In the genomic region with DNA sequence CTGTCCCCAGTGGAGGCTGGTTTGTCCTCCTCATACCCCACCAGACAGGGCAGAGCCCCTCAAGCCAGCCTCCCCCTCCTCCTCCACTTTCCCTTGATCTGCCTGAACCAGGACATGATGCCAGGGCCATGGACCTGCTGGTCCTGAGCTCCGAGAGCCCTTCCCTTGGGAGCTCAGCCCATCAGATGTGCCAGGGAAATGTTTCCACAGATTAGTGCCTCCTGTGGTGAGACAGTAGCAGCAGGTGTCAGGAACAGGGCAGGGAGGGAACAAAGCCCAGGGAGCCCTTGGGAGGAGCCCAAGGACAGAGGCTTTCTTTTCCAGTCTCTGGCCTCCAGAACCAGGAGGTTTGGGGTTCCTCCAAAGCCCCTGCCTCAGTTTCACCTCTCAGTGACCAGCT, we compare ENCODE assay signal across 1 cellular context.
TF ChIP-seq lines count a peak whose summit lies in the region.

No MANE protein-coding gene starts in this region.

TF ChIP-seq in GM23338, 12 proteins besides CTCF, POLR2A, EP300 and RAD21 (continued from another document):
- TF ChIP-seq, protein P1, sequence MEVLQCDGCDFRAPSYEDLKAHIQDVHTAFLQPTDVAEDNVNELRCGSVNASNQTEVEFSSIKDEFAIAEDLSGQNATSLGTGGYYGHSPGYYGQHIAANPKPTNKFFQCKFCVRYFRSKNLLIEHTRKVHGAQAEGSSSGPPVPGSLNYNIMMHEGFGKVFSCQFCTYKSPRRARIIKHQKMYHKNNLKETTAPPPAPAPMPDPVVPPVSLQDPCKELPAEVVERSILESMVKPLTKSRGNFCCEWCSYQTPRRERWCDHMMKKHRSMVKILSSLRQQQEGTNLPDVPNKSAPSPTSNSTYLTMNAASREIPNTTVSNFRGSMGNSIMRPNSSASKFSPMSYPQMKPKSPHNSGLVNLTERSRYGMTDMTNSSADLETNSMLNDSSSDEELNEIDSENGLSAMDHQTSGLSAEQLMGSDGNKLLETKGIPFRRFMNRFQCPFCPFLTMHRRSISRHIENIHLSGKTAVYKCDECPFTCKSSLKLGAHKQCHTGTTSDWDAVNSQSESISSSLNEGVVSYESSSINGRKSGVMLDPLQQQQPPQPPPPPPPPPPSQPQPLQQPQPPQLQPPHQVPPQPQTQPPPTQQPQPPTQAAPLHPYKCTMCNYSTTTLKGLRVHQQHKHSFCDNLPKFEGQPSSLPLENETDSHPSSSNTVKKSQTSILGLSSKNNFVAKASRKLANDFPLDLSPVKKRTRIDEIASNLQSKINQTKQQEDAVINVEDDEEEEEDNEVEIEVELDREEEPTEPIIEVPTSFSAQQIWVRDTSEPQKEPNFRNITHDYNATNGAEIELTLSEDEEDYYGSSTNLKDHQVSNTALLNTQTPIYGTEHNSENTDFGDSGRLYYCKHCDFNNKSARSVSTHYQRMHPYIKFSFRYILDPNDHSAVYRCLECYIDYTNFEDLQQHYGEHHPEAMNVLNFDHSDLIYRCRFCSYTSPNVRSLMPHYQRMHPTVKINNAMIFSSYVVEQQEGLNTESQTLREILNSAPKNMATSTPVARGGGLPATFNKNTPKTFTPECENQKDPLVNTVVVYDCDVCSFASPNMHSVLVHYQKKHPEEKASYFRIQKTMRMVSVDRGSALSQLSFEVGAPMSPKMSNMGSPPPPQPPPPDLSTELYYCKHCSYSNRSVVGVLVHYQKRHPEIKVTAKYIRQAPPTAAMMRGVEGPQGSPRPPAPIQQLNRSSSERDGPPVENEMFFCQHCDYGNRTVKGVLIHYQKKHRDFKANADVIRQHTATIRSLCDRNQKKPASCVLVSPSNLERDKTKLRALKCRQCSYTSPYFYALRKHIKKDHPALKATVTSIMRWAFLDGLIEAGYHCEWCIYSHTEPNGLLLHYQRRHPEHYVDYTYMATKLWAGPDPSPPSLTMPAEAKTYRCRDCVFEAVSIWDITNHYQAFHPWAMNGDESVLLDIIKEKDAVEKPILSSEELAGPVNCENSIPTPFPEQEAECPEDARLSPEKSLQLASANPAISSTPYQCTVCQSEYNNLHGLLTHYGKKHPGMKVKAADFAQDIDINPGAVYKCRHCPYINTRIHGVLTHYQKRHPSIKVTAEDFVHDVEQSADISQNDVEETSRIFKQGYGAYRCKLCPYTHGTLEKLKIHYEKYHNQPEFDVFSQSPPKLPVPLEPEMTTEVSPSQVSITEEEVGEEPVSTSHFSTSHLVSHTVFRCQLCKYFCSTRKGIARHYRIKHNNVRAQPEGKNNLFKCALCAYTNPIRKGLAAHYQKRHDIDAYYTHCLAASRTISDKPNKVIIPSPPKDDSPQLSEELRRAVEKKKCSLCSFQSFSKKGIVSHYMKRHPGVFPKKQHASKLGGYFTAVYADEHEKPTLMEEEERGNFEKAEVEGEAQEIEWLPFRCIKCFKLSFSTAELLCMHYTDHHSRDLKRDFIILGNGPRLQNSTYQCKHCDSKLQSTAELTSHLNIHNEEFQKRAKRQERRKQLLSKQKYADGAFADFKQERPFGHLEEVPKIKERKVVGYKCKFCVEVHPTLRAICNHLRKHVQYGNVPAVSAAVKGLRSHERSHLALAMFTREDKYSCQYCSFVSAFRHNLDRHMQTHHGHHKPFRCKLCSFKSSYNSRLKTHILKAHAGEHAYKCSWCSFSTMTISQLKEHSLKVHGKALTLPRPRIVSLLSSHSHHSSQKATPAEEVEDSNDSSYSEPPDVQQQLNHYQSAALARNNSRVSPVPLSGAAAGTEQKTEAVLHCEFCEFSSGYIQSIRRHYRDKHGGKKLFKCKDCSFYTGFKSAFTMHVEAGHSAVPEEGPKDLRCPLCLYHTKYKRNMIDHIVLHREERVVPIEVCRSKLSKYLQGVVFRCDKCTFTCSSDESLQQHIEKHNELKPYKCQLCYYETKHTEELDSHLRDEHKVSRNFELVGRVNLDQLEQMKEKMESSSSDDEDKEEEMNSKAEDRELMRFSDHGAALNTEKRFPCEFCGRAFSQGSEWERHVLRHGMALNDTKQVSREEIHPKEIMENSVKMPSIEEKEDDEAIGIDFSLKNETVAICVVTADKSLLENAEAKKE (CRISPR knock-in tag; IDR thresholded peaks at IDR 0.05), result no peak
- TF ChIP-seq CREB1 (CRISPR knock-in tag; IDR thresholded peaks at IDR 0.05; ENCODE audit: low read depth), result no peak
- TF ChIP-seq, protein P2, sequence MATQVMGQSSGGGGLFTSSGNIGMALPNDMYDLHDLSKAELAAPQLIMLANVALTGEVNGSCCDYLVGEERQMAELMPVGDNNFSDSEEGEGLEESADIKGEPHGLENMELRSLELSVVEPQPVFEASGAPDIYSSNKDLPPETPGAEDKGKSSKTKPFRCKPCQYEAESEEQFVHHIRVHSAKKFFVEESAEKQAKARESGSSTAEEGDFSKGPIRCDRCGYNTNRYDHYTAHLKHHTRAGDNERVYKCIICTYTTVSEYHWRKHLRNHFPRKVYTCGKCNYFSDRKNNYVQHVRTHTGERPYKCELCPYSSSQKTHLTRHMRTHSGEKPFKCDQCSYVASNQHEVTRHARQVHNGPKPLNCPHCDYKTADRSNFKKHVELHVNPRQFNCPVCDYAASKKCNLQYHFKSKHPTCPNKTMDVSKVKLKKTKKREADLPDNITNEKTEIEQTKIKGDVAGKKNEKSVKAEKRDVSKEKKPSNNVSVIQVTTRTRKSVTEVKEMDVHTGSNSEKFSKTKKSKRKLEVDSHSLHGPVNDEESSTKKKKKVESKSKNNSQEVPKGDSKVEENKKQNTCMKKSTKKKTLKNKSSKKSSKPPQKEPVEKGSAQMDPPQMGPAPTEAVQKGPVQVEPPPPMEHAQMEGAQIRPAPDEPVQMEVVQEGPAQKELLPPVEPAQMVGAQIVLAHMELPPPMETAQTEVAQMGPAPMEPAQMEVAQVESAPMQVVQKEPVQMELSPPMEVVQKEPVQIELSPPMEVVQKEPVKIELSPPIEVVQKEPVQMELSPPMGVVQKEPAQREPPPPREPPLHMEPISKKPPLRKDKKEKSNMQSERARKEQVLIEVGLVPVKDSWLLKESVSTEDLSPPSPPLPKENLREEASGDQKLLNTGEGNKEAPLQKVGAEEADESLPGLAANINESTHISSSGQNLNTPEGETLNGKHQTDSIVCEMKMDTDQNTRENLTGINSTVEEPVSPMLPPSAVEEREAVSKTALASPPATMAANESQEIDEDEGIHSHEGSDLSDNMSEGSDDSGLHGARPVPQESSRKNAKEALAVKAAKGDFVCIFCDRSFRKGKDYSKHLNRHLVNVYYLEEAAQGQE (IDR thresholded peaks at IDR 0.05; ENCODE audit: unreplicated experiment), result no peak
TF ChIP-seq in GM23338: peak in this region for 0.
